Comparison of ENCODE assay signal across 1 cellular context in genomic region chrX:103254171-103254824, GRCh38.
TF ChIP-seq lines count a peak whose summit lies in the region.

No MANE protein-coding gene starts in this region.

TF ChIP-seq in HepG2, 621 proteins besides CTCF, POLR2A, EP300 and RAD21 (continued from another document and continues in another):
- TF ChIP-seq, protein P1, sequence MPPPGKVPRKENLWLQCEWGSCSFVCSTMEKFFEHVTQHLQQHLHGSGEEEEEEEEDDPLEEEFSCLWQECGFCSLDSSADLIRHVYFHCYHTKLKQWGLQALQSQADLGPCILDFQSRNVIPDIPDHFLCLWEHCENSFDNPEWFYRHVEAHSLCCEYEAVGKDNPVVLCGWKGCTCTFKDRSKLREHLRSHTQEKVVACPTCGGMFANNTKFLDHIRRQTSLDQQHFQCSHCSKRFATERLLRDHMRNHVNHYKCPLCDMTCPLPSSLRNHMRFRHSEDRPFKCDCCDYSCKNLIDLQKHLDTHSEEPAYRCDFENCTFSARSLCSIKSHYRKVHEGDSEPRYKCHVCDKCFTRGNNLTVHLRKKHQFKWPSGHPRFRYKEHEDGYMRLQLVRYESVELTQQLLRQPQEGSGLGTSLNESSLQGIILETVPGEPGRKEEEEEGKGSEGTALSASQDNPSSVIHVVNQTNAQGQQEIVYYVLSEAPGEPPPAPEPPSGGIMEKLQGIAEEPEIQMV (CRISPR knock-in tag; IDR thresholded peaks at IDR 0.05; ENCODE audit: low read depth) = no peak
- TF ChIP-seq JDP2 (CRISPR knock-in tag; IDR thresholded peaks at IDR 0.05; ENCODE audit: borderline replicate concordance) (no peak), ZNF687 (CRISPR knock-in tag; IDR thresholded peaks at IDR 0.05) (peak; percentile 59), TGIF2 (CRISPR knock-in tag; IDR thresholded peaks at IDR 0.05) (no peak), ZNF468 (CRISPR knock-in tag; IDR thresholded peaks at IDR 0.05) (no peak), NCOA5 (CRISPR knock-in tag; IDR thresholded peaks at IDR 0.05) (no peak), ZKSCAN5 (CRISPR knock-in tag; IDR thresholded peaks at IDR 0.05) (no peak), CSRNP1 (CRISPR knock-in tag; IDR thresholded peaks at IDR 0.05) (no peak), MIER3 (CRISPR knock-in tag; IDR thresholded peaks at IDR 0.05; ENCODE audit: borderline replicate concordance) (no peak), SSRP1 (CRISPR knock-in tag; IDR thresholded peaks at IDR 0.05) (no peak), RARA (CRISPR knock-in tag; IDR thresholded peaks at IDR 0.05) (no peak), BCL6 (CRISPR knock-in tag; IDR thresholded peaks at IDR 0.05) (no peak), ZNF496 (CRISPR knock-in tag; IDR thresholded peaks at IDR 0.05; ENCODE audit: insufficient replicate concordance) (no peak), ZNF30 (CRISPR knock-in tag; IDR thresholded peaks at IDR 0.05) (no peak), ZMYM2 (CRISPR knock-in tag; IDR thresholded peaks at IDR 0.05) (no peak), ZNF614 (CRISPR knock-in tag; IDR thresholded peaks at IDR 0.05; ENCODE audit: borderline replicate concordance) (no peak), ZNF776 (CRISPR knock-in tag; IDR thresholded peaks at IDR 0.05) (no peak), GTF3A (CRISPR knock-in tag; conservative IDR thresholded peaks at IDR 0.05) (no peak), HOMEZ (CRISPR knock-in tag; IDR thresholded peaks at IDR 0.05; ENCODE audit: low read depth) (no peak), MEIS2 (CRISPR knock-in tag; IDR thresholded peaks at IDR 0.05) (no peak), ZNF292 (CRISPR knock-in tag; IDR thresholded peaks at IDR 0.05; ENCODE audit: borderline replicate concordance, low read depth) (no peak), ESRRA (CRISPR knock-in tag; IDR thresholded peaks at IDR 0.05; ENCODE audit: low read depth) (0 out of 2 replicates have a peak, but pooled peaks have one; percentile 9), KLF9 (CRISPR knock-in tag; IDR thresholded peaks at IDR 0.05; ENCODE audit: low read depth) (no peak), ZNF282 (IDR thresholded peaks at IDR 0.05; ENCODE audit: partially characterized antibody) (no peak), ZNF18 (CRISPR knock-in tag; IDR thresholded peaks at IDR 0.05; ENCODE audit: insufficient replicate concordance) (no peak), PCBP2 (optimal IDR thresholded peaks at IDR 0.05; ENCODE audit: low read depth, low read length, poor library complexity, severe bottlenecking) (no peak), ZNF652 (CRISPR knock-in tag; IDR thresholded peaks at IDR 0.05; ENCODE audit: borderline replicate concordance, low read depth) (peak; percentile 61; the same call in 1 of the 2 replicates), SMARCC2 (IDR thresholded peaks at IDR 0.05) (no peak), ZNF547 (CRISPR knock-in tag; IDR thresholded peaks at IDR 0.05) (0 out of 2 replicates have a peak, but pooled peaks have one; percentile 11), ZNF432 (CRISPR knock-in tag; IDR thresholded peaks at IDR 0.05; ENCODE audit: borderline replicate concordance) (no peak), ZSCAN9 (CRISPR knock-in tag; IDR thresholded peaks at IDR 0.05; ENCODE audit: borderline replicate concordance) (no peak), PHF21A (CRISPR knock-in tag; IDR thresholded peaks at IDR 0.05) (peak; percentile 21; the same call in 1 of the 2 replicates), ZGPAT (CRISPR knock-in tag; IDR thresholded peaks at IDR 0.05) (no peak), NFE2L1 (CRISPR knock-in tag; IDR thresholded peaks at IDR 0.05; ENCODE audit: borderline replicate concordance) (no peak), CREM (IDR thresholded peaks at IDR 0.05) (no peak), CREM (CRISPR knock-in tag; IDR thresholded peaks at IDR 0.05) (no peak), IRX3 (CRISPR knock-in tag; IDR thresholded peaks at IDR 0.05; ENCODE audit: borderline replicate concordance, low read depth) (no peak), GZF1 (CRISPR knock-in tag; IDR thresholded peaks at IDR 0.05) (no peak), ZNF850 (CRISPR knock-in tag; conservative IDR thresholded peaks at IDR 0.05) (no peak), RFXANK (CRISPR knock-in tag; IDR thresholded peaks at IDR 0.05) (no peak)
- TF ChIP-seq, protein P2, sequence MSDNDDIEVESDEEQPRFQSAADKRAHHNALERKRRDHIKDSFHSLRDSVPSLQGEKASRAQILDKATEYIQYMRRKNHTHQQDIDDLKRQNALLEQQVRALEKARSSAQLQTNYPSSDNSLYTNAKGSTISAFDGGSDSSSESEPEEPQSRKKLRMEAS (IDR thresholded peaks at IDR 0.05) = no peak
- TF ChIP-seq, protein P3, sequence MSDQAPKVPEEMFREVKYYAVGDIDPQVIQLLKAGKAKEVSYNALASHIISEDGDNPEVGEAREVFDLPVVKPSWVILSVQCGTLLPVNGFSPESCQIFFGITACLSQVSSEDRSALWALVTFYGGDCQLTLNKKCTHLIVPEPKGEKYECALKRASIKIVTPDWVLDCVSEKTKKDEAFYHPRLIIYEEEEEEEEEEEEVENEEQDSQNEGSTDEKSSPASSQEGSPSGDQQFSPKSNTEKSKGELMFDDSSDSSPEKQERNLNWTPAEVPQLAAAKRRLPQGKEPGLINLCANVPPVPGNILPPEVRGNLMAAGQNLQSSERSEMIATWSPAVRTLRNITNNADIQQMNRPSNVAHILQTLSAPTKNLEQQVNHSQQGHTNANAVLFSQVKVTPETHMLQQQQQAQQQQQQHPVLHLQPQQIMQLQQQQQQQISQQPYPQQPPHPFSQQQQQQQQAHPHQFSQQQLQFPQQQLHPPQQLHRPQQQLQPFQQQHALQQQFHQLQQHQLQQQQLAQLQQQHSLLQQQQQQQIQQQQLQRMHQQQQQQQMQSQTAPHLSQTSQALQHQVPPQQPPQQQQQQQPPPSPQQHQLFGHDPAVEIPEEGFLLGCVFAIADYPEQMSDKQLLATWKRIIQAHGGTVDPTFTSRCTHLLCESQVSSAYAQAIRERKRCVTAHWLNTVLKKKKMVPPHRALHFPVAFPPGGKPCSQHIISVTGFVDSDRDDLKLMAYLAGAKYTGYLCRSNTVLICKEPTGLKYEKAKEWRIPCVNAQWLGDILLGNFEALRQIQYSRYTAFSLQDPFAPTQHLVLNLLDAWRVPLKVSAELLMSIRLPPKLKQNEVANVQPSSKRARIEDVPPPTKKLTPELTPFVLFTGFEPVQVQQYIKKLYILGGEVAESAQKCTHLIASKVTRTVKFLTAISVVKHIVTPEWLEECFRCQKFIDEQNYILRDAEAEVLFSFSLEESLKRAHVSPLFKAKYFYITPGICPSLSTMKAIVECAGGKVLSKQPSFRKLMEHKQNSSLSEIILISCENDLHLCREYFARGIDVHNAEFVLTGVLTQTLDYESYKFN (CRISPR knock-in tag; conservative IDR thresholded peaks at IDR 0.05) = peak; percentile 64
- TF ChIP-seq, protein P4, sequence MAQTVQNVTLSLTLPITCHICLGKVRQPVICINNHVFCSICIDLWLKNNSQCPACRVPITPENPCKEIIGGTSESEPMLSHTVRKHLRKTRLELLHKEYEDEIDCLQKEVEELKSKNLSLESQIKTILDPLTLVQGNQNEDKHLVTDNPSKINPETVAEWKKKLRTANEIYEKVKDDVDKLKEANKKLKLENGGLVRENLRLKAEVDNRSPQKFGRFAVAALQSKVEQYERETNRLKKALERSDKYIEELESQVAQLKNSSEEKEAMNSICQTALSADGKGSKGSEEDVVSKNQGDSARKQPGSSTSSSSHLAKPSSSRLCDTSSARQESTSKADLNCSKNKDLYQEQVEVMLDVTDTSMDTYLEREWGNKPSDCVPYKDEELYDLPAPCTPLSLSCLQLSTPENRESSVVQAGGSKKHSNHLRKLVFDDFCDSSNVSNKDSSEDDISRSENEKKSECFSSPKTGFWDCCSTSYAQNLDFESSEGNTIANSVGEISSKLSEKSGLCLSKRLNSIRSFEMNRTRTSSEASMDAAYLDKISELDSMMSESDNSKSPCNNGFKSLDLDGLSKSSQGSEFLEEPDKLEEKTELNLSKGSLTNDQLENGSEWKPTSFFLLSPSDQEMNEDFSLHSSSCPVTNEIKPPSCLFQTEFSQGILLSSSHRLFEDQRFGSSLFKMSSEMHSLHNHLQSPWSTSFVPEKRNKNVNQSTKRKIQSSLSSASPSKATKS (CRISPR knock-in tag; IDR thresholded peaks at IDR 0.05) = no peak
- TF ChIP-seq, protein P5, sequence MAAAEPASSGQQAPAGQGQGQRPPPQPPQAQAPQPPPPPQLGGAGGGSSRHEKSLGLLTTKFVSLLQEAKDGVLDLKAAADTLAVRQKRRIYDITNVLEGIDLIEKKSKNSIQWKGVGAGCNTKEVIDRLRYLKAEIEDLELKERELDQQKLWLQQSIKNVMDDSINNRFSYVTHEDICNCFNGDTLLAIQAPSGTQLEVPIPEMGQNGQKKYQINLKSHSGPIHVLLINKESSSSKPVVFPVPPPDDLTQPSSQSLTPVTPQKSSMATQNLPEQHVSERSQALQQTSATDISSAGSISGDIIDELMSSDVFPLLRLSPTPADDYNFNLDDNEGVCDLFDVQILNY (CRISPR knock-in tag; conservative IDR thresholded peaks at IDR 0.05) = no peak
- TF ChIP-seq, protein P6, sequence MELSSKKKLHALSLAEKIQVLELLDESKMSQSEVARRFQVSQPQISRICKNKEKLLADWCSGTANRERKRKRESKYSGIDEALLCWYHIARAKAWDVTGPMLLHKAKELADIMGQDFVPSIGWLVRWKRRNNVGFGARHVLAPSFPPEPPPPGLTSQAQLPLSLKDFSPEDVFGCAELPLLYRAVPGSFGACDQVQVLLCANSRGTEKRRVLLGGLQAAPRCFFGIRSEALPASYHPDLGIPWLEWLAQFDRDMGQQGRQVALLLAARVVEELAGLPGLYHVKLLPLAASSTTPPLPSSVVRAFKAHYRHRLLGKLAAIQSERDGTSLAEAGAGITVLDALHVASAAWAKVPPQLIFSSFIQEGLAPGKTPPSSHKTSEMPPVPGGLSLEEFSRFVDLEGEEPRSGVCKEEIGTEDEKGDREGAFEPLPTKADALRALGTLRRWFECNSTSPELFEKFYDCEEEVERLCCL (CRISPR knock-in tag; IDR thresholded peaks at IDR 0.05; ENCODE audit: borderline replicate concordance) = no peak
